Comparison of ENCODE assay signal across 14 cellular contexts in genomic region chr12:6463211-6463610, GRCh38. TPM values are rescaled to one million over a fixed set of nuclear protein-coding genes. Genes with fewer than 3 reads are reported as not detected.
A peak's percentile ranks its signal among the peaks of the same experiment; 100 is the strongest.
DNase-seq lines count a peak whose midpoint lies in the region; ATAC-seq lines count a peak whose summit lies in the region.
"Had no signal": no experiment of that assay in that cellular context is flagged by ENCODE, and none has a peak within 500 bp of the region (broad histone marks: within the 10 kb centered on the region; RNA-seq: fewer than 3 reads in every experiment).

No MANE protein-coding gene starts in this region.

- H3K27ac ChIP-seq in effector memory CD4-positive, alpha-beta T cell (ENCODE audit: insufficient read depth, low read length, poor library complexity, severe bottlenecking) = peak overlapping the region; percentile 86

- H3K4me1 ChIP-seq in effector memory CD4-positive, alpha-beta T cell (ENCODE audit: control insufficient read depth, insufficient read depth, low read length, poor library complexity, severe bottlenecking) = peaks cover 61% of the 10 kb centered on the region

- peaks cover 33% of the 10 kb centered on the region for H3K36me3 ChIP-seq in effector memory CD4-positive, alpha-beta T cell (ENCODE audit: control insufficient read depth, insufficient read depth, low read length)

- H3K4me3 Mint-ChIP-seq in activated CD4-positive, alpha-beta T cell treated with anti-CD3 and anti-CD28 coated beads, Interleukin-2, amount 10 ng/mL, durations not matched to agents 24 days and 14 days = peak overlapping the region; percentile 84
- peak overlapping the region; percentile 69 to 81 (median 69) for H3K4me3 Mint-ChIP-seq in T-cell
- peak overlapping the region; percentile 10 for H3K4me3 Mint-ChIP-seq in stimulated activated memory B cell treated with anti-CD40 and anti-IgM and Interleukin-4, amounts not matched to agents 10 μg/mL and 1 μg/mL and 100 μg/mL, for 72 hours

- POLR2A ChIA-PET in T-cell (lab: Charles Lee) = interaction anchor here (0.6 to 1.2 kb wide), 5 partner anchors 10 to 1710 kb away, joined by 3 to 6 read pairs (median 3); partner anchors contain the start of gene TAPBPL (in 1 of the 2)

- intact Hi-C loops in activated CD4-positive, alpha-beta T cell treated with anti-CD3 and anti-CD28 coated beads, Interleukin-2, amount 10 ng/mL, durations not matched to agents 24 days and 14 days (cut with micrococcal nuclease) = loop anchor here (2.0 to 5.0 kb wide), 3 partner anchors 30 to 126 kb away; partner anchors contain the start of genes IFFO1 and MRPL51

- peak overlapping the region; percentile 0 for H3K4me3 ChIP-seq in effector memory CD4-positive, alpha-beta T cell (ENCODE audit: insufficient read depth, low read depth, low read length, poor library complexity, severe bottlenecking)

- CTCF ChIA-PET in T-cell (lab: Charles Lee) = interaction anchor here (0.6 to 4.2 kb wide), 10 partner anchors 8 to 128 kb away, joined by 3 to 25 read pairs (median 5); partner anchors contain the start of gene VAMP1 (in 1 of the 2)

- peaks cover 84% of the 10 kb centered on the region for H3K4me1 Mint-ChIP-seq in activated CD4-positive, alpha-beta T cell treated with anti-CD3 and anti-CD28 coated beads, Interleukin-2, amount 10 ng/mL, durations not matched to agents 24 days and 14 days
- peaks cover 92 to 96% (median 96%) of the 10 kb centered on the region in 3 donors for H3K4me1 Mint-ChIP-seq in T-cell
- H3K4me1 Mint-ChIP-seq in stimulated activated memory B cell treated with anti-CD40 and anti-IgM and Interleukin-4, amounts not matched to agents 10 μg/mL and 1 μg/mL and 100 μg/mL, for 72 hours = peaks cover 94% of the 10 kb centered on the region

- H3K27me3 ChIP-seq in effector memory CD4-positive, alpha-beta T cell (replicated peaks; ENCODE audit: control insufficient read depth, insufficient read depth, low read length, poor library complexity, severe bottlenecking) = no peaks in the 10 kb centered on the region

- peaks cover 89% of the 10 kb centered on the region for H3K36me3 Mint-ChIP-seq in activated CD4-positive, alpha-beta T cell treated with anti-CD3 and anti-CD28 coated beads, Interleukin-2, amount 10 ng/mL, durations not matched to agents 24 days and 14 days (ENCODE audit: low read depth)
- H3K36me3 Mint-ChIP-seq in T-cell = peaks cover 69% of the 10 kb centered on the region
- peaks cover 92% of the 10 kb centered on the region for H3K36me3 Mint-ChIP-seq in stimulated activated memory B cell treated with anti-CD40 and anti-IgM and Interleukin-4, amounts not matched to agents 10 μg/mL and 1 μg/mL and 100 μg/mL, for 72 hours

- H3K9me3 ChIP-seq in effector memory CD4-positive, alpha-beta T cell (ENCODE audit: control insufficient read depth, low read length) = no peaks in the 10 kb centered on the region
- H3K9me3 ChIP-seq: SK-N-SH had no signal

- H3K27ac Mint-ChIP-seq in activated CD4-positive, alpha-beta T cell treated with anti-CD3 and anti-CD28 coated beads, Interleukin-2, amount 10 ng/mL, durations not matched to agents 24 days and 14 days = peak overlapping the region; percentile 97
- peak overlapping the region; percentile 98 for H3K27ac Mint-ChIP-seq in T-cell
- peak overlapping the region; percentile 94 for H3K27ac Mint-ChIP-seq in stimulated activated memory B cell treated with anti-CD40 and anti-IgM and Interleukin-4, amounts not matched to agents 10 μg/mL and 1 μg/mL and 100 μg/mL, for 72 hours

- H3K27me3 Mint-ChIP-seq in activated CD4-positive, alpha-beta T cell treated with anti-CD3 and anti-CD28 coated beads, Interleukin-2, amount 10 ng/mL, durations not matched to agents 24 days and 14 days = no peaks in the 10 kb centered on the region
- no peaks in the 10 kb centered on the region for H3K27me3 Mint-ChIP-seq in T-cell
- no peaks in the 10 kb centered on the region for H3K27me3 Mint-ChIP-seq in stimulated activated memory B cell treated with anti-CD40 and anti-IgM and Interleukin-4, amounts not matched to agents 10 μg/mL and 1 μg/mL and 100 μg/mL, for 72 hours

- ATAC-seq in T-cell (replicated peaks in 1 of 4) (peak; percentile 19 to 43 (median 41)), GM19463 (IDR thresholded peaks at IDR 0.05; ENCODE audit: unreplicated experiment) (no peak)
- ATAC-seq in stimulated activated memory B cell treated with anti-CD40 and anti-IgM and Interleukin-4, amounts not matched to agents 10 μg/mL and 1 μg/mL and 100 μg/mL, for 72 hours = no peak
- ATAC-seq: activated CD4-positive, CD25-positive, alpha-beta regulatory T cell treated with anti-CD3 and anti-CD28 coated beads, Interleukin-2, amount 50 U/mL, for 24 hours had no signal

- no peaks in the 10 kb centered on the region for H3K9me3 Mint-ChIP-seq in activated CD4-positive, alpha-beta T cell treated with anti-CD3 and anti-CD28 coated beads, Interleukin-2, amount 10 ng/mL, durations not matched to agents 24 days and 14 days
- no peaks in the 10 kb centered on the region for H3K9me3 Mint-ChIP-seq in T-cell
- peaks cover 4% of the 10 kb centered on the region for H3K9me3 Mint-ChIP-seq in stimulated activated memory B cell treated with anti-CD40 and anti-IgM and Interleukin-4, amounts not matched to agents 10 μg/mL and 1 μg/mL and 100 μg/mL, for 72 hours

- peak; percentile 75 for DNase-seq in activated CD4-positive, alpha-beta T cell treated with anti-CD3 and anti-CD28 coated beads, Interleukin-2, amount 10 ng/mL, durations not matched to agents 24 days and 14 days
- DNase-seq in activated CD4-positive, alpha-beta T cell treated with anti-CD3 and anti-CD28 coated beads for 48 hours = no peak
- DNase-seq in T-cell (peak in 9 of 34 experiments; percentile 18 to 57 (median 39)), NCI-H510A (lab: John Stamatoyannopoulos, UW) (no peak), DMS153 treated with DMSO at 0.1 percent for 48 hours (lab: John Stamatoyannopoulos, UW; ENCODE audit: unreplicated experiment) (no peak)
- no peak for DNase-seq in effector memory CD4-positive, alpha-beta T cell
- DNase-seq: amniotic stem cell, DMS153, kidney, NCI-H2081, SK-N-SH had no signal

RNA-seq across cellular contexts. Expression of gene VAMP1, which starts 7.3 kb away (rescaled TPM):
- total RNA-seq in activated CD4-positive, alpha-beta T cell treated with anti-CD3 and anti-CD28 coated beads, Interleukin-2, amount 10 ng/mL, durations not matched to agents 24 days and 14 days = 50.0 and 51.2 TPM in 2 replicates
- 10 to 100 TPM; 64.6 to 92.2 (median 75.8) TPM for total RNA-seq in T-cell

RNA-seq across cellular contexts. Expression of gene TAPBPL, which starts 11.4 kb away (rescaled TPM):
- total RNA-seq in activated CD4-positive, alpha-beta T cell treated with anti-CD3 and anti-CD28 coated beads, Interleukin-2, amount 10 ng/mL, durations not matched to agents 24 days and 14 days = 31.9 and 33.0 TPM in 2 replicates
- total RNA-seq in T-cell = 10 to 100 TPM; 22.6 to 77.0 (median 60.3) TPM

RNA-seq across cellular contexts. Expression of gene CD27, which starts 18.5 kb away (rescaled TPM):
- 74.0 and 77.7 TPM in 2 replicates for total RNA-seq in activated CD4-positive, alpha-beta T cell treated with anti-CD3 and anti-CD28 coated beads, Interleukin-2, amount 10 ng/mL, durations not matched to agents 24 days and 14 days
- total RNA-seq in T-cell = 100 to 1,000 TPM in 4 of 5 donors, 10 to 100 TPM in 1; 94.0 to 140 (median 138) TPM

RNA-seq across cellular contexts. Expression of gene MRPL51, which starts 29.9 kb away (rescaled TPM):
- 277 and 280 TPM in 2 replicates for total RNA-seq in activated CD4-positive, alpha-beta T cell treated with anti-CD3 and anti-CD28 coated beads, Interleukin-2, amount 10 ng/mL, durations not matched to agents 24 days and 14 days
- 10 to 100 TPM; 34.3 to 86.6 (median 80.3) TPM for total RNA-seq in T-cell

RNA-seq across cellular contexts. Expression of gene NCAPD2, which starts 30.7 kb away (rescaled TPM):
- 104 and 106 TPM in 2 replicates for total RNA-seq in activated CD4-positive, alpha-beta T cell treated with anti-CD3 and anti-CD28 coated beads, Interleukin-2, amount 10 ng/mL, durations not matched to agents 24 days and 14 days
- total RNA-seq in T-cell = 10 to 100 TPM; 32.8 to 43.8 (median 40.7) TPM

Comparison
In these comparisons a context has a peak if more than half of its experiments do, and no peak if none do; other contexts are left out.
1. H3K4me3 Mint-ChIP-seq: peak in every context shown above with its lines; median percentile 84 in activated CD4-positive, alpha-beta T cell treated with anti-CD3 and anti-CD28 coated beads, Interleukin-2, amount 10 ng/mL, durations not matched to agents 24 days and 14 days; 69 in T-cell; 10 in stimulated activated memory B cell treated with anti-CD40 and anti-IgM and Interleukin-4, amounts not matched to agents 10 μg/mL and 1 μg/mL and 100 μg/mL, for 72 hours.
2. ATAC-seq: peak in T-cell (4 of 4); none in stimulated activated memory B cell treated with anti-CD40 and anti-IgM and Interleukin-4, amounts not matched to agents 10 μg/mL and 1 μg/mL and 100 μg/mL, for 72 hours (single experiment) and GM19463 (single experiment).
3. Peak in every context shown above with its lines, with median percentiles within 50 percentile points of each other: H3K27ac Mint-ChIP-seq.